1 cellular context compared by ENCODE assay signal in the genomic region with DNA sequence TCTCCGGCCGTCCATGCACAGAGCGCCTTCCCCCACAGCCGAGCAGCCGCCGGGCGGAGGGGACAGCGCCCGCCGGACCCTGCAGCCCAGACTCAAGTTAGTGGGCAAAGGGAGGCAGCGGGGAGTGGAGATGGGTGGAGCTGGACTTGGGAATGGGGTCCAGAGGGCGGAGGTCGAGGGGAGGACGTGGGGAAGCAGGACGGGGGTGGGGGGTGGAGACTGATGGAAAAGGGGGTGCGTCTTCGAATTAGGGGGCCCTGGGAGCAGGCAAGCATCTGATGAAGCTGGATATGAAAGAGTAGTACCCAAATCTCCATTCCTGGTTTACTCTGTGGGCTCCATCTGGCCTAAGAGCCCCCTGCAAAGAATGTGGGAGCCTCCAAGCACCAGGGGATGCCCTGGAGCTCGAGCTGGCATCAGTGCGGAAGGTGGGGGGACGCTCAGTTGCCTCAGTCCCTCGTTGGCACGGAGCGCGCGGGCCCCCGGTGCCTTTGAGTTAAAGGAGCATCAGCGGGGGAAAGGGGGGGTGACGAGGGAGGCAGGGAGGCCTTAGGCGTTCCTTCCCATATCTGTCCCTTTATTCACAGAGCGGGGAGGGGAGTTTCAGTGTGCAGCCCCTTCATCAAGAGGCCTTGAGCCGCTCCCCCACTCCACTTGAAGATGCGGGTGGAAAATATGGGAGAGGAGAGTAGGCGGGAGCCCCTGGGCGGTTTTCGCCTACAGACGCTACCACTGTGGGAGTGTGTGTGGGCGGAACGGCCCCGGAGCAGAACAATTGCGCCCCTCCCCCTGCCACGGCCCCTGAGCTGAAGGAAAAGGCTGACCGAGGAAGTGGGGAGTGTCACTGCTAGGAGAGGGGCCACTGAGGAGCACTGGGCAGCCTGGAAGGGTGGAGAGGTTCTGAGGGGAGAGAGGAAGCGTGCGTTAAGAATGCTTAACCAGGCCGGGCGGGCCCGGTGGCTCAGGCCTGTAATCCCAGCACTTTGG.
TF ChIP-seq lines count a peak whose summit lies in the region.

No MANE protein-coding gene starts in this region.

TF ChIP-seq in HEK293, 187 proteins besides CTCF, POLR2A, EP300 and RAD21 (continued from another document):
- TF ChIP-seq, protein P1, sequence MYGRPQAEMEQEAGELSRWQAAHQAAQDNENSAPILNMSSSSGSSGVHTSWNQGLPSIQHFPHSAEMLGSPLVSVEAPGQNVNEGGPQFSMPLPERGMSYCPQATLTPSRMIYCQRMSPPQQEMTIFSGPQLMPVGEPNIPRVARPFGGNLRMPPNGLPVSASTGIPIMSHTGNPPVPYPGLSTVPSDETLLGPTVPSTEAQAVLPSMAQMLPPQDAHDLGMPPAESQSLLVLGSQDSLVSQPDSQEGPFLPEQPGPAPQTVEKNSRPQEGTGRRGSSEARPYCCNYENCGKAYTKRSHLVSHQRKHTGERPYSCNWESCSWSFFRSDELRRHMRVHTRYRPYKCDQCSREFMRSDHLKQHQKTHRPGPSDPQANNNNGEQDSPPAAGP (tag by site-specific recombination; IDR thresholded peaks at IDR 0.05) = peak; percentile 59
- TF ChIP-seq ZFP3 (tag by site-specific recombination; IDR thresholded peaks at IDR 0.05; ENCODE audit: low read depth) (no peak), ZBTB10 (tag by site-specific recombination; IDR thresholded peaks at IDR 0.05) (peak; percentile 60; the same call in 1 of the 2 replicates), TCF7L2 (IDR thresholded peaks at IDR 0.05; ENCODE audit: borderline replicate concordance, low read depth, low read length) (no peak), ZXDB (tag by site-specific recombination; IDR thresholded peaks at IDR 0.05) (peak; percentile 65; the same call in 1 of the 2 replicates), KLF9 (tag by site-specific recombination; IDR thresholded peaks at IDR 0.05; ENCODE audit: low read depth) (peak; percentile 63; the same call in 1 of the 2 replicates), SP3 (tag by site-specific recombination; IDR thresholded peaks at IDR 0.05) (peak; percentile 72), ZSCAN16 (tag by site-specific recombination; IDR thresholded peaks at IDR 0.05) (no peak)
